ENCODE assay signal across 24 cellular contexts in genomic region chr18:36380173-36380827, GRCh38.
"Had no signal": no experiment of that assay in that cellular context is flagged by ENCODE, and none has a peak within 500 bp of the region (broad histone marks: within the 10 kb centered on the region; RNA-seq: fewer than 3 reads in every experiment).

No MANE protein-coding gene starts in this region.

- H3K27ac Mint-ChIP-seq: activated CD4-positive, alpha-beta memory T cell treated with anti-CD3 and anti-CD28 coated beads, Interleukin-2, amount 10 ng/mL, durations not matched to agents 7 days and 5 days; activated CD4-positive, alpha-beta T cell treated with anti-CD3 and anti-CD28 coated beads, Interleukin-2, amount 10 ng/mL, durations not matched to agents 7 days and 5 days; activated naive CD4-positive, alpha-beta T cell treated with anti-CD3 and anti-CD28 coated beads, Interleukin-2, amount 10 ng/mL, durations not matched to agents 7 days and 5 days; activated naive CD8-positive, alpha-beta T cell treated with anti-CD3 and anti-CD28 coated beads, Interleukin-2, amount 10 ng/mL, durations not matched to agents 7 days and 5 days; activated T-cell treated with anti-CD3 and anti-CD28 coated beads, Interleukin-2, amount 50 U/mL, for 24 hours; effector memory CD8-positive, alpha-beta T cell; naive B cell had no signal

- H3K4me1 Mint-ChIP-seq: activated CD4-positive, alpha-beta memory T cell treated with anti-CD3 and anti-CD28 coated beads, Interleukin-2, amount 10 ng/mL, durations not matched to agents 7 days and 5 days; activated CD4-positive, alpha-beta T cell treated with anti-CD3 and anti-CD28 coated beads, Interleukin-2, amount 10 ng/mL, durations not matched to agents 7 days and 5 days; activated naive CD4-positive, alpha-beta T cell treated with anti-CD3 and anti-CD28 coated beads, Interleukin-2, amount 10 ng/mL, durations not matched to agents 7 days and 5 days; activated naive CD8-positive, alpha-beta T cell treated with anti-CD3 and anti-CD28 coated beads, Interleukin-2, amount 10 ng/mL, durations not matched to agents 7 days and 5 days; naive B cell had no signal

- H3K4me1 ChIP-seq: pancreas, transverse colon had no signal

- H3K27me3 Mint-ChIP-seq: activated CD4-positive, alpha-beta T cell treated with anti-CD3 and anti-CD28 coated beads, Interleukin-2, amount 10 ng/mL, durations not matched to agents 7 days and 5 days; brain had no signal

- DNase-seq: activated CD4-positive, alpha-beta memory T cell treated with anti-CD3 and anti-CD28 coated beads, Interleukin-2, amount 10 ng/mL, durations not matched to agents 7 days and 5 days; activated CD4-positive, alpha-beta T cell treated with anti-CD3 and anti-CD28 coated beads for 1 hour; activated CD4-positive, alpha-beta T cell treated with anti-CD3 and anti-CD28 coated beads, Interleukin-2, amount 10 ng/mL, durations not matched to agents 7 days and 5 days; activated CD8-positive, alpha-beta memory T cell treated with anti-CD3 and anti-CD28 coated beads, Interleukin-2, amount 50 U/mL, for 48 hours; activated gamma-delta T cell; activated naive CD4-positive, alpha-beta T cell treated with anti-CD3 and anti-CD28 coated beads, Interleukin-2, amount 10 ng/mL, durations not matched to agents 7 days and 5 days; activated naive CD8-positive, alpha-beta T cell treated with anti-CD3 and anti-CD28 coated beads, Interleukin-2, amount 10 ng/mL, durations not matched to agents 7 days and 5 days; activated T-cell treated with anti-CD3 and anti-CD28 coated beads, Interleukin-2, amount 50 U/mL, for 24 hours; cortex of kidney; effector memory CD8-positive, alpha-beta T cell; mucosa of descending colon; naive B cell; pancreas; psoas muscle; stimulated activated CD4-positive, alpha-beta T cell treated with anti-CD3 and anti-CD28 coated beads, Interleukin-2, amount 100 ng/mL, for 48 hours; stimulated activated naive CD4-positive, alpha-beta T cell treated with Interleukin-2 at 50 U/mL for 16 hours; T-helper 2 cell; transverse colon had no signal

- H3K27me3 ChIP-seq: ascending aorta, gastroesophageal sphincter, pancreas, transverse colon had no signal

- H3K4me3 Mint-ChIP-seq: activated CD4-positive, alpha-beta memory T cell treated with anti-CD3 and anti-CD28 coated beads, Interleukin-2, amount 10 ng/mL, durations not matched to agents 7 days and 5 days; activated CD4-positive, alpha-beta T cell treated with anti-CD3 and anti-CD28 coated beads, Interleukin-2, amount 10 ng/mL, durations not matched to agents 7 days and 5 days; activated naive CD4-positive, alpha-beta T cell treated with anti-CD3 and anti-CD28 coated beads, Interleukin-2, amount 10 ng/mL, durations not matched to agents 7 days and 5 days; activated naive CD8-positive, alpha-beta T cell treated with anti-CD3 and anti-CD28 coated beads, Interleukin-2, amount 10 ng/mL, durations not matched to agents 7 days and 5 days; activated T-cell treated with anti-CD3 and anti-CD28 coated beads, Interleukin-2, amount 50 U/mL, for 24 hours; effector memory CD8-positive, alpha-beta T cell; naive B cell; neural crest cell had no signal

- H3K27ac ChIP-seq: gastroesophageal sphincter, pancreas, psoas muscle, transverse colon had no signal

- H3K36me3 ChIP-seq: ascending aorta, gastroesophageal sphincter, pancreas, transverse colon had no signal

- H3K9me3 ChIP-seq: ascending aorta, gastroesophageal sphincter, mucosa of descending colon, pancreas, psoas muscle, transverse colon had no signal

- H3K36me3 Mint-ChIP-seq: activated naive CD4-positive, alpha-beta T cell treated with anti-CD3 and anti-CD28 coated beads, Interleukin-2, amount 10 ng/mL, durations not matched to agents 7 days and 5 days; activated naive CD8-positive, alpha-beta T cell treated with anti-CD3 and anti-CD28 coated beads, Interleukin-2, amount 10 ng/mL, durations not matched to agents 7 days and 5 days; brain; naive B cell had no signal

- H3K4me3 ChIP-seq: ascending aorta, gastroesophageal sphincter, lung, mucosa of descending colon, pancreas, psoas muscle, transverse colon had no signal

- ATAC-seq: effector memory CD8-positive, alpha-beta T cell; gastroesophageal sphincter; left lobe of liver; mucosa of descending colon; pancreas; psoas muscle had no signal

- H3K9me3 Mint-ChIP-seq: activated CD4-positive, alpha-beta memory T cell treated with anti-CD3 and anti-CD28 coated beads, Interleukin-2, amount 10 ng/mL, durations not matched to agents 7 days and 5 days; activated CD4-positive, alpha-beta T cell treated with anti-CD3 and anti-CD28 coated beads, Interleukin-2, amount 10 ng/mL, durations not matched to agents 7 days and 5 days; activated naive CD4-positive, alpha-beta T cell treated with anti-CD3 and anti-CD28 coated beads, Interleukin-2, amount 10 ng/mL, durations not matched to agents 7 days and 5 days; activated naive CD8-positive, alpha-beta T cell treated with anti-CD3 and anti-CD28 coated beads, Interleukin-2, amount 10 ng/mL, durations not matched to agents 7 days and 5 days; activated T-cell treated with anti-CD3 and anti-CD28 coated beads, Interleukin-2, amount 50 U/mL, for 24 hours; effector memory CD8-positive, alpha-beta T cell; neural crest cell had no signal
